Comparison of ENCODE assay signal across 4 cellular contexts in the genomic region with DNA sequence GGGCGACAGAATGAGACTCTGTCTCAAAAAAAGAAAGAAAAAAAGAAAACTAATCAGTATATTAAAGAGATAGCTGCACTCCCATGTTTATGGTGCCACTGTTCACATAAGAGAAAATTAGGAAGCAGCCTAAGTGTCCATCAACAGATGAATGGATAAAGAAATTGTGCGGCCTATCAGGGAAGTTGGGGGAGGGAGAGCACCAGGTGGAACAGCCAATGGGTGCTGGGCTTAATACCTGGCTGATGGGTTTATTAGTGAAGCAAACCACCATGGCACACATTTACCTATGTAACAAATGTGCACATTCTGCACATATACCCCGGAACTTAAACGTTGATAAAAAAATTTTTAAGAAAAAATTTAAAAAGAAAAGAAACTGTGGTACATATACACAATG.
TF ChIP-seq lines count a peak whose summit lies in the region.

No MANE protein-coding gene starts in this region.

TF ChIP-seq in SK-N-SH treated with all-trans-retinoic acid at 6 μM for 48 hours, 23 proteins besides CTCF, POLR2A, EP300 and RAD21:
- TF ChIP-seq ZNF8 (CRISPR knock-in tag; IDR thresholded peaks at IDR 0.05): peak; percentile 87; the same call in 1 of the 2 replicates
- TF ChIP-seq ISL1 (CRISPR knock-in tag; IDR thresholded peaks at IDR 0.05): no peak

TF ChIP-seq in SK-N-SH, 30 proteins besides CTCF, POLR2A, EP300 and RAD21:
- TF ChIP-seq RCOR1 (IDR thresholded peaks at IDR 0.05; ENCODE audit: low read length) (no peak), SIN3A (IDR thresholded peaks at IDR 0.05; ENCODE audit: borderline replicate concordance, low read depth, low read length) (no peak), CHD2 (IDR thresholded peaks at IDR 0.05; ENCODE audit: low read length, partially characterized antibody) (no peak), RFX5 (IDR thresholded peaks at IDR 0.05; ENCODE audit: low read length) (no peak), GATA2 (CRISPR knock-in tag; IDR thresholded peaks at IDR 0.05) (no peak), FOSL2 (IDR thresholded peaks at IDR 0.05; ENCODE audit: borderline replicate concordance, low read depth) (no peak), MXI1 (IDR thresholded peaks at IDR 0.05; ENCODE audit: low read depth, low read length) (no peak), TCF12 (IDR thresholded peaks at IDR 0.05) (no peak), MEF2A (IDR thresholded peaks at IDR 0.05; ENCODE audit: borderline replicate concordance, low read depth) (no peak), FOXJ3 (CRISPR knock-in tag; IDR thresholded peaks at IDR 0.05) (no peak), YY1 (IDR thresholded peaks at IDR 0.05; ENCODE audit: low read depth) (no peak), TAF1 (IDR thresholded peaks at IDR 0.05; ENCODE audit: borderline replicate concordance, low read depth, low read length) (no peak)
- TF ChIP-seq, protein P1, sequence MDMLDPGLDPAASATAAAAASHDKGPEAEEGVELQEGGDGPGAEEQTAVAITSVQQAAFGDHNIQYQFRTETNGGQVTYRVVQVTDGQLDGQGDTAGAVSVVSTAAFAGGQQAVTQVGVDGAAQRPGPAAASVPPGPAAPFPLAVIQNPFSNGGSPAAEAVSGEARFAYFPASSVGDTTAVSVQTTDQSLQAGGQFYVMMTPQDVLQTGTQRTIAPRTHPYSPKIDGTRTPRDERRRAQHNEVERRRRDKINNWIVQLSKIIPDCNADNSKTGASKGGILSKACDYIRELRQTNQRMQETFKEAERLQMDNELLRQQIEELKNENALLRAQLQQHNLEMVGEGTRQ (IDR thresholded peaks at IDR 0.05; ENCODE audit: borderline replicate concordance, low read depth, low read length): no peak
- TF ChIP-seq, protein P2, sequence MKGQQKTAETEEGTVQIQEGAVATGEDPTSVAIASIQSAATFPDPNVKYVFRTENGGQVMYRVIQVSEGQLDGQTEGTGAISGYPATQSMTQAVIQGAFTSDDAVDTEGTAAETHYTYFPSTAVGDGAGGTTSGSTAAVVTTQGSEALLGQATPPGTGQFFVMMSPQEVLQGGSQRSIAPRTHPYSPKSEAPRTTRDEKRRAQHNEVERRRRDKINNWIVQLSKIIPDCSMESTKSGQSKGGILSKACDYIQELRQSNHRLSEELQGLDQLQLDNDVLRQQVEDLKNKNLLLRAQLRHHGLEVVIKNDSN (IDR thresholded peaks at IDR 0.05; ENCODE audit: borderline replicate concordance, low read depth): no peak
- TF ChIP-seq, protein P3, sequence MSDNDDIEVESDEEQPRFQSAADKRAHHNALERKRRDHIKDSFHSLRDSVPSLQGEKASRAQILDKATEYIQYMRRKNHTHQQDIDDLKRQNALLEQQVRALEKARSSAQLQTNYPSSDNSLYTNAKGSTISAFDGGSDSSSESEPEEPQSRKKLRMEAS (IDR thresholded peaks at IDR 0.05; ENCODE audit: low read depth): no peak

TF ChIP-seq in HEK293, 187 proteins besides CTCF, POLR2A, EP300 and RAD21:
- TF ChIP-seq ZNF138 (tag by site-specific recombination; IDR thresholded peaks at IDR 0.05; ENCODE audit: borderline replicate concordance): no peak
- TF ChIP-seq ZNF341 (tag by site-specific recombination; IDR thresholded peaks at IDR 0.05; ENCODE audit: low read depth): peak; percentile 73

TF ChIP-seq in K562, 482 proteins besides CTCF, POLR2A, EP300 and RAD21:
- TF ChIP-seq ZBTB8A (IDR thresholded peaks at IDR 0.05; ENCODE audit: partially characterized antibody) (no peak), ZNF589 (CRISPR knock-in tag; IDR thresholded peaks at IDR 0.05; ENCODE audit: low read depth) (no peak), PPARD (CRISPR knock-in tag; IDR thresholded peaks at IDR 0.05) (no peak), SNRNP70 (optimal IDR thresholded peaks at IDR 0.05; ENCODE audit: low read depth, low read length) (no peak), ZSCAN29 (IDR thresholded peaks at IDR 0.05) (no peak), ZNF507 (tag; conservative IDR thresholded peaks at IDR 0.05) (no peak)
- TF ChIP-seq, protein P4, sequence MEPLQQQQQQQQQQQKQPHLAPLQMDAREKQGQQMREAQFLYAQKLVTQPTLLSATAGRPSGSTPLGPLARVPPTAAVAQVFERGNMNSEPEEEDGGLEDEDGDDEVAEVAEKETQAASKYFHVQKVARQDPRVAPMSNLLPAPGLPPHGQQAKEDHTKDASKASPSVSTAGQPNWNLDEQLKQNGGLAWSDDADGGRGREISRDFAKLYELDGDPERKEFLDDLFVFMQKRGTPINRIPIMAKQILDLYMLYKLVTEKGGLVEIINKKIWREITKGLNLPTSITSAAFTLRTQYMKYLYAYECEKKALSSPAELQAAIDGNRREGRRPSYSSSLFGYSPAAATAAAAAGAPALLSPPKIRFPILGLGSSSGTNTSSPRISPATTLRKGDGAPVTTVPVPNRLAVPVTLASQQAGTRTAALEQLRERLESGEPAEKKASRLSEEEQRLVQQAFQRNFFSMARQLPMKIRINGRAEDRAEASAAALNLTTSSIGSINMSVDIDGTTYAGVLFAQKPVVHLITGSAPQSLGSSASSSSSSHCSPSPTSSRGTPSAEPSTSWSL (CRISPR knock-in tag; IDR thresholded peaks at IDR 0.05; ENCODE audit: borderline replicate concordance): no peak
- TF ChIP-seq, protein P5, sequence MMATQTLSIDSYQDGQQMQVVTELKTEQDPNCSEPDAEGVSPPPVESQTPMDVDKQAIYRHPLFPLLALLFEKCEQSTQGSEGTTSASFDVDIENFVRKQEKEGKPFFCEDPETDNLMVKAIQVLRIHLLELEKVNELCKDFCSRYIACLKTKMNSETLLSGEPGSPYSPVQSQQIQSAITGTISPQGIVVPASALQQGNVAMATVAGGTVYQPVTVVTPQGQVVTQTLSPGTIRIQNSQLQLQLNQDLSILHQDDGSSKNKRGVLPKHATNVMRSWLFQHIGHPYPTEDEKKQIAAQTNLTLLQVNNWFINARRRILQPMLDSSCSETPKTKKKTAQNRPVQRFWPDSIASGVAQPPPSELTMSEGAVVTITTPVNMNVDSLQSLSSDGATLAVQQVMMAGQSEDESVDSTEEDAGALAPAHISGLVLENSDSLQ (IDR thresholded peaks at IDR 0.05): peak; percentile 67
- TF ChIP-seq, protein P6, sequence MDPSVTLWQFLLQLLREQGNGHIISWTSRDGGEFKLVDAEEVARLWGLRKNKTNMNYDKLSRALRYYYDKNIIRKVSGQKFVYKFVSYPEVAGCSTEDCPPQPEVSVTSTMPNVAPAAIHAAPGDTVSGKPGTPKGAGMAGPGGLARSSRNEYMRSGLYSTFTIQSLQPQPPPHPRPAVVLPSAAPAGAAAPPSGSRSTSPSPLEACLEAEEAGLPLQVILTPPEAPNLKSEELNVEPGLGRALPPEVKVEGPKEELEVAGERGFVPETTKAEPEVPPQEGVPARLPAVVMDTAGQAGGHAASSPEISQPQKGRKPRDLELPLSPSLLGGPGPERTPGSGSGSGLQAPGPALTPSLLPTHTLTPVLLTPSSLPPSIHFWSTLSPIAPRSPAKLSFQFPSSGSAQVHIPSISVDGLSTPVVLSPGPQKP (CRISPR knock-in tag; IDR thresholded peaks at IDR 0.05): no peak
